In genomic region chr2:151826737-151827157, GRCh38 we compare ENCODE assay signal across 8 cellular contexts. TPM values are rescaled to one million over a fixed set of nuclear protein-coding genes. Genes with fewer than 3 reads are reported as not detected.
DNase-seq lines count a peak whose midpoint lies in the region; ATAC-seq and TF ChIP-seq lines count a peak whose summit lies in the region.

No MANE protein-coding gene starts in this region.

- peak overlapping the region; percentile 97 for H3K4me3 Mint-ChIP-seq in activated CD8-positive, alpha-beta T cell treated with anti-CD3 and anti-CD28 coated beads for 36 hours

- CTCF ChIA-PET in activated CD8-positive, alpha-beta T cell treated with anti-CD3 and anti-CD28 coated beads for 36 hours (lab: Charles Lee) = no interaction called here

- DNase-seq in AML-193 (lab: John Stamatoyannopoulos, UW) (peak; percentile 25 to 37), HL-60 (ENCODE audit: low read depth in 1 of 2, low spot score in 1 of 2) (peak; percentile 24 to 29), iris pigment epithelial cell (ENCODE audit: low read depth) (peak; percentile 27), thyroid gland (no peak), AG08395 (ENCODE audit: low spot score) (no peak)
- DNase-seq in activated CD8-positive, alpha-beta T cell treated with anti-CD3 and anti-CD28 coated beads for 36 hours = peak; percentile 21

- H3K9me3 Mint-ChIP-seq in activated CD8-positive, alpha-beta T cell treated with anti-CD3 and anti-CD28 coated beads for 36 hours = no peaks in the 10 kb centered on the region

- TF ChIP-seq CTCF in HL-60 (IDR thresholded peaks at IDR 0.05; ENCODE audit: insufficient read depth, low read length) (no peak), thyroid gland (IDR thresholded peaks at IDR 0.05) (no peak)
- no peak for TF ChIP-seq CTCF in activated CD8-positive, alpha-beta T cell treated with anti-CD3 and anti-CD28 coated beads for 36 hours (IDR thresholded peaks at IDR 0.05)

- intact Hi-C loops in activated CD8-positive, alpha-beta T cell treated with anti-CD3 and anti-CD28 coated beads for 36 hours (cut with micrococcal nuclease) = no loop called here
- intact Hi-C loops in thyroid gland (cut with DNase I) = no loop called here

- H3K27ac Mint-ChIP-seq in activated CD8-positive, alpha-beta T cell treated with anti-CD3 and anti-CD28 coated beads for 36 hours = peak overlapping the region; percentile 89

- peaks cover 20 to 21% of the 10 kb centered on the region in 2 donors for H3K4me1 ChIP-seq in thyroid gland

- peaks cover 50% of the 10 kb centered on the region for H3K4me1 Mint-ChIP-seq in activated CD8-positive, alpha-beta T cell treated with anti-CD3 and anti-CD28 coated beads for 36 hours (ENCODE audit: low read depth)

- no peaks in the 10 kb centered on the region for H3K27me3 Mint-ChIP-seq in activated CD8-positive, alpha-beta T cell treated with anti-CD3 and anti-CD28 coated beads for 36 hours

- H3K9me3 ChIP-seq in thyroid gland = no peaks in the 10 kb centered on the region

- no peaks in the 10 kb centered on the region for H3K36me3 ChIP-seq in thyroid gland

- ATAC-seq in activated CD8-positive, alpha-beta T cell treated with anti-CD3 and anti-CD28 coated beads for 36 hours = no peak
- ATAC-seq in GM18861 (IDR thresholded peaks at IDR 0.05; ENCODE audit: unreplicated experiment) = no peak
- ATAC-seq in HG03571 (IDR thresholded peaks at IDR 0.05; ENCODE audit: unreplicated experiment) = no peak

- no peak for TF ChIP-seq POLR2A in thyroid gland (IDR thresholded peaks at IDR 0.05)

- 61 to 66% methylated on average over 6 of the region's 6 CpGs for WGBS in thyroid gland, 2 donors

- H3K27me3 ChIP-seq in HL-60 (ENCODE audit: insufficient read depth, poor library complexity, severe bottlenecking) (no peaks in the 10 kb centered on the region), thyroid gland (no peaks in the 10 kb centered on the region)

- peak overlapping the region; percentile 79 for H3K27ac ChIP-seq in HL-60 (replicated peaks)
- H3K27ac ChIP-seq in thyroid gland = peak overlapping the region in 1 of 3 donors; percentile 87

- H3K36me3 Mint-ChIP-seq in activated CD8-positive, alpha-beta T cell treated with anti-CD3 and anti-CD28 coated beads for 36 hours (ENCODE audit: low read depth) = peaks cover 13% of the 10 kb centered on the region

- H3K4me3 ChIP-seq in HL-60 (replicated peaks; ENCODE audit: insufficient read depth, low read length) (peak overlapping the region; percentile 96), thyroid gland (replicated peaks in 1 of 3) (peak overlapping the region in 2 of 3 donors; percentile 77 to 91)

- POLR2A ChIA-PET in activated CD8-positive, alpha-beta T cell treated with anti-CD3 and anti-CD28 coated beads for 36 hours (lab: Charles Lee) = interaction anchor here (0.9 to 1.2 kb wide), 3 partner anchors 10 to 189 kb away, joined by 3 read pairs; no protein-coding TSS in a partner anchor

RNA-seq across cellular contexts. Expression of gene ARL5A, which starts 1.5 kb away (rescaled TPM):
- 10 to 100 TPM; 78.7 to 79.9 TPM for total RNA-seq in activated CD8-positive, alpha-beta T cell treated with anti-CD3 and anti-CD28 coated beads for 36 hours
- 10 to 100 TPM; 64.4 to 79.4 (median 71.0) TPM for total RNA-seq in thyroid gland

Comparison
In these comparisons a context has a peak if more than half of its experiments do, and no peak if none do; other contexts are left out.
1. DNase-seq: peak in AML-193 (2 of 2), HL-60 (2 of 2), activated CD8-positive, alpha-beta T cell treated with anti-CD3 and anti-CD28 coated beads for 36 hours (single experiment) and iris pigment epithelial cell (single experiment); none in thyroid gland (0 of 2) and AG08395 (single experiment).